Comparison of ENCODE assay signal across 1 cellular context in genomic region chr3:30492581-30493192, GRCh38.
TF ChIP-seq lines count a peak whose summit lies in the region.

No MANE protein-coding gene starts in this region.

TF ChIP-seq in HepG2, 621 proteins besides CTCF, POLR2A, EP300 and RAD21 (continued from another document and continues in another):
- TF ChIP-seq, protein P1, sequence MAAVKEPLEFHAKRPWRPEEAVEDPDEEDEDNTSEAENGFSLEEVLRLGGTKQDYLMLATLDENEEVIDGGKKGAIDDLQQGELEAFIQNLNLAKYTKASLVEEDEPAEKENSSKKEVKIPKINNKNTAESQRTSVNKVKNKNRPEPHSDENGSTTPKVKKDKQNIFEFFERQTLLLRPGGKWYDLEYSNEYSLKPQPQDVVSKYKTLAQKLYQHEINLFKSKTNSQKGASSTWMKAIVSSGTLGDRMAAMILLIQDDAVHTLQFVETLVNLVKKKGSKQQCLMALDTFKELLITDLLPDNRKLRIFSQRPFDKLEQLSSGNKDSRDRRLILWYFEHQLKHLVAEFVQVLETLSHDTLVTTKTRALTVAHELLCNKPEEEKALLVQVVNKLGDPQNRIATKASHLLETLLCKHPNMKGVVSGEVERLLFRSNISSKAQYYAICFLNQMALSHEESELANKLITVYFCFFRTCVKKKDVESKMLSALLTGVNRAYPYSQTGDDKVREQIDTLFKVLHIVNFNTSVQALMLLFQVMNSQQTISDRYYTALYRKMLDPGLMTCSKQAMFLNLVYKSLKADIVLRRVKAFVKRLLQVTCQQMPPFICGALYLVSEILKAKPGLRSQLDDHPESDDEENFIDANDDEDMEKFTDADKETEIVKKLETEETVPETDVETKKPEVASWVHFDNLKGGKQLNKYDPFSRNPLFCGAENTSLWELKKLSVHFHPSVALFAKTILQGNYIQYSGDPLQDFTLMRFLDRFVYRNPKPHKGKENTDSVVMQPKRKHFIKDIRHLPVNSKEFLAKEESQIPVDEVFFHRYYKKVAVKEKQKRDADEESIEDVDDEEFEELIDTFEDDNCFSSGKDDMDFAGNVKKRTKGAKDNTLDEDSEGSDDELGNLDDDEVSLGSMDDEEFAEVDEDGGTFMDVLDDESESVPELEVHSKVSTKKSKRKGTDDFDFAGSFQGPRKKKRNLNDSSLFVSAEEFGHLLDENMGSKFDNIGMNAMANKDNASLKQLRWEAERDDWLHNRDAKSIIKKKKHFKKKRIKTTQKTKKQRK (IDR thresholded peaks at IDR 0.05; ENCODE audit: low read length): no peak
- TF ChIP-seq ZNF883 (CRISPR knock-in tag; IDR thresholded peaks at IDR 0.05; ENCODE audit: not compliant biosample characterization) (no peak), SP2 (CRISPR knock-in tag; IDR thresholded peaks at IDR 0.05) (no peak), ZNF281 (CRISPR knock-in tag; IDR thresholded peaks at IDR 0.05; ENCODE audit: borderline replicate concordance) (peak; percentile 84), PLSCR1 (CRISPR knock-in tag; IDR thresholded peaks at IDR 0.05; ENCODE audit: borderline replicate concordance) (no peak), ATF3 (CRISPR knock-in tag; IDR thresholded peaks at IDR 0.05) (peak; percentile 65; the same call in 1 of the 2 replicates), TP53 (CRISPR knock-in tag; conservative IDR thresholded peaks at IDR 0.05) (no peak), SIX4 (CRISPR knock-in tag; IDR thresholded peaks at IDR 0.05) (0 out of 2 replicates have a peak, but pooled peaks have one; percentile 27), SMAD1 (CRISPR knock-in tag; IDR thresholded peaks at IDR 0.05; ENCODE audit: borderline replicate concordance, low read depth) (no peak), ZNF589 (CRISPR knock-in tag; conservative IDR thresholded peaks at IDR 0.05) (no peak), HMGA1 (CRISPR knock-in tag; conservative IDR thresholded peaks at IDR 0.05) (no peak), ZNF891 (CRISPR knock-in tag; IDR thresholded peaks at IDR 0.05) (no peak), ZNF678 (CRISPR knock-in tag; IDR thresholded peaks at IDR 0.05) (no peak), ZFP36L2 (CRISPR knock-in tag; IDR thresholded peaks at IDR 0.05) (no peak), ZNF761 (CRISPR knock-in tag; conservative IDR thresholded peaks at IDR 0.05) (no peak), GLI4 (CRISPR knock-in tag; IDR thresholded peaks at IDR 0.05; ENCODE audit: borderline replicate concordance) (no peak), SP1 (IDR thresholded peaks at IDR 0.05) (no peak), SP1 (CRISPR knock-in tag; IDR thresholded peaks at IDR 0.05) (0 out of 2 replicates have a peak, but pooled peaks have one; percentile 13), ZNF569 (CRISPR knock-in tag; IDR thresholded peaks at IDR 0.05; ENCODE audit: borderline replicate concordance) (no peak), ZNF558 (CRISPR knock-in tag; IDR thresholded peaks at IDR 0.05; ENCODE audit: borderline replicate concordance) (no peak), CSRNP1 (CRISPR knock-in tag; IDR thresholded peaks at IDR 0.05) (peak; percentile 32; the same call in 1 of the 2 replicates), HNRNPH1 (optimal IDR thresholded peaks at IDR 0.05; ENCODE audit: low read depth, low read length) (no peak), NBN (conservative IDR thresholded peaks at IDR 0.05) (no peak), ZFAT (CRISPR knock-in tag; conservative IDR thresholded peaks at IDR 0.05) (no peak), FOSL2 (CRISPR knock-in tag; IDR thresholded peaks at IDR 0.05) (peak; percentile 87), PRMT3 (CRISPR knock-in tag; IDR thresholded peaks at IDR 0.05; ENCODE audit: borderline replicate concordance, low read depth) (no peak), ZKSCAN5 (CRISPR knock-in tag; IDR thresholded peaks at IDR 0.05) (no peak), ZBTB34 (CRISPR knock-in tag; IDR thresholded peaks at IDR 0.05) (peak; percentile 42; the same call in 1 of the 2 replicates)
- TF ChIP-seq, protein P2, sequence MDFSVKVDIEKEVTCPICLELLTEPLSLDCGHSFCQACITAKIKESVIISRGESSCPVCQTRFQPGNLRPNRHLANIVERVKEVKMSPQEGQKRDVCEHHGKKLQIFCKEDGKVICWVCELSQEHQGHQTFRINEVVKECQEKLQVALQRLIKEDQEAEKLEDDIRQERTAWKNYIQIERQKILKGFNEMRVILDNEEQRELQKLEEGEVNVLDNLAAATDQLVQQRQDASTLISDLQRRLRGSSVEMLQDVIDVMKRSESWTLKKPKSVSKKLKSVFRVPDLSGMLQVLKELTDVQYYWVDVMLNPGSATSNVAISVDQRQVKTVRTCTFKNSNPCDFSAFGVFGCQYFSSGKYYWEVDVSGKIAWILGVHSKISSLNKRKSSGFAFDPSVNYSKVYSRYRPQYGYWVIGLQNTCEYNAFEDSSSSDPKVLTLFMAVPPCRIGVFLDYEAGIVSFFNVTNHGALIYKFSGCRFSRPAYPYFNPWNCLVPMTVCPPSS (IDR thresholded peaks at IDR 0.05): no peak
- TF ChIP-seq, protein P3, sequence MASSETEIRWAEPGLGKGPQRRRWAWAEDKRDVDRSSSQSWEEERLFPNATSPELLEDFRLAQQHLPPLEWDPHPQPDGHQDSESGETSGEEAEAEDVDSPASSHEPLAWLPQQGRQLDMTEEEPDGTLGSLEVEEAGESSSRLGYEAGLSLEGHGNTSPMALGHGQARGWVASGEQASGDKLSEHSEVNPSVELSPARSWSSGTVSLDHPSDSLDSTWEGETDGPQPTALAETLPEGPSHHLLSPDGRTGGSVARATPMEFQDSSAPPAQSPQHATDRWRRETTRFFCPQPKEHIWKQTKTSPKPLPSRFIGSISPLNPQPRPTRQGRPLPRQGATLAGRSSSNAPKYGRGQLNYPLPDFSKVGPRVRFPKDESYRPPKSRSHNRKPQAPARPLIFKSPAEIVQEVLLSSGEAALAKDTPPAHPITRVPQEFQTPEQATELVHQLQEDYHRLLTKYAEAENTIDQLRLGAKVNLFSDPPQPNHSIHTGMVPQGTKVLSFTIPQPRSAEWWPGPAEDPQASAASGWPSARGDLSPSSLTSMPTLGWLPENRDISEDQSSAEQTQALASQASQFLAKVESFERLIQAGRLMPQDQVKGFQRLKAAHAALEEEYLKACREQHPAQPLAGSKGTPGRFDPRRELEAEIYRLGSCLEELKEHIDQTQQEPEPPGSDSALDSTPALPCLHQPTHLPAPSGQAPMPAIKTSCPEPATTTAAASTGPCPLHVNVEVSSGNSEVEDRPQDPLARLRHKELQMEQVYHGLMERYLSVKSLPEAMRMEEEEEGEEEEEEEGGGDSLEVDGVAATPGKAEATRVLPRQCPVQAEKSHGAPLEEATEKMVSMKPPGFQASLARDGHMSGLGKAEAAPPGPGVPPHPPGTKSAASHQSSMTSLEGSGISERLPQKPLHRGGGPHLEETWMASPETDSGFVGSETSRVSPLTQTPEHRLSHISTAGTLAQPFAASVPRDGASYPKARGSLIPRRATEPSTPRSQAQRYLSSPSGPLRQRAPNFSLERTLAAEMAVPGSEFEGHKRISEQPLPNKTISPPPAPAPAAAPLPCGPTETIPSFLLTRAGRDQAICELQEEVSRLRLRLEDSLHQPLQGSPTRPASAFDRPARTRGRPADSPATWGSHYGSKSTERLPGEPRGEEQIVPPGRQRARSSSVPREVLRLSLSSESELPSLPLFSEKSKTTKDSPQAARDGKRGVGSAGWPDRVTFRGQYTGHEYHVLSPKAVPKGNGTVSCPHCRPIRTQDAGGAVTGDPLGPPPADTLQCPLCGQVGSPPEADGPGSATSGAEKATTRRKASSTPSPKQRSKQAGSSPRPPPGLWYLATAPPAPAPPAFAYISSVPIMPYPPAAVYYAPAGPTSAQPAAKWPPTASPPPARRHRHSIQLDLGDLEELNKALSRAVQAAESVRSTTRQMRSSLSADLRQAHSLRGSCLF (CRISPR knock-in tag; IDR thresholded peaks at IDR 0.05; ENCODE audit: borderline replicate concordance): no peak
- TF ChIP-seq, protein P4, sequence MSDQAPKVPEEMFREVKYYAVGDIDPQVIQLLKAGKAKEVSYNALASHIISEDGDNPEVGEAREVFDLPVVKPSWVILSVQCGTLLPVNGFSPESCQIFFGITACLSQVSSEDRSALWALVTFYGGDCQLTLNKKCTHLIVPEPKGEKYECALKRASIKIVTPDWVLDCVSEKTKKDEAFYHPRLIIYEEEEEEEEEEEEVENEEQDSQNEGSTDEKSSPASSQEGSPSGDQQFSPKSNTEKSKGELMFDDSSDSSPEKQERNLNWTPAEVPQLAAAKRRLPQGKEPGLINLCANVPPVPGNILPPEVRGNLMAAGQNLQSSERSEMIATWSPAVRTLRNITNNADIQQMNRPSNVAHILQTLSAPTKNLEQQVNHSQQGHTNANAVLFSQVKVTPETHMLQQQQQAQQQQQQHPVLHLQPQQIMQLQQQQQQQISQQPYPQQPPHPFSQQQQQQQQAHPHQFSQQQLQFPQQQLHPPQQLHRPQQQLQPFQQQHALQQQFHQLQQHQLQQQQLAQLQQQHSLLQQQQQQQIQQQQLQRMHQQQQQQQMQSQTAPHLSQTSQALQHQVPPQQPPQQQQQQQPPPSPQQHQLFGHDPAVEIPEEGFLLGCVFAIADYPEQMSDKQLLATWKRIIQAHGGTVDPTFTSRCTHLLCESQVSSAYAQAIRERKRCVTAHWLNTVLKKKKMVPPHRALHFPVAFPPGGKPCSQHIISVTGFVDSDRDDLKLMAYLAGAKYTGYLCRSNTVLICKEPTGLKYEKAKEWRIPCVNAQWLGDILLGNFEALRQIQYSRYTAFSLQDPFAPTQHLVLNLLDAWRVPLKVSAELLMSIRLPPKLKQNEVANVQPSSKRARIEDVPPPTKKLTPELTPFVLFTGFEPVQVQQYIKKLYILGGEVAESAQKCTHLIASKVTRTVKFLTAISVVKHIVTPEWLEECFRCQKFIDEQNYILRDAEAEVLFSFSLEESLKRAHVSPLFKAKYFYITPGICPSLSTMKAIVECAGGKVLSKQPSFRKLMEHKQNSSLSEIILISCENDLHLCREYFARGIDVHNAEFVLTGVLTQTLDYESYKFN (CRISPR knock-in tag; conservative IDR thresholded peaks at IDR 0.05): peak; percentile 79
- TF ChIP-seq, protein P5, sequence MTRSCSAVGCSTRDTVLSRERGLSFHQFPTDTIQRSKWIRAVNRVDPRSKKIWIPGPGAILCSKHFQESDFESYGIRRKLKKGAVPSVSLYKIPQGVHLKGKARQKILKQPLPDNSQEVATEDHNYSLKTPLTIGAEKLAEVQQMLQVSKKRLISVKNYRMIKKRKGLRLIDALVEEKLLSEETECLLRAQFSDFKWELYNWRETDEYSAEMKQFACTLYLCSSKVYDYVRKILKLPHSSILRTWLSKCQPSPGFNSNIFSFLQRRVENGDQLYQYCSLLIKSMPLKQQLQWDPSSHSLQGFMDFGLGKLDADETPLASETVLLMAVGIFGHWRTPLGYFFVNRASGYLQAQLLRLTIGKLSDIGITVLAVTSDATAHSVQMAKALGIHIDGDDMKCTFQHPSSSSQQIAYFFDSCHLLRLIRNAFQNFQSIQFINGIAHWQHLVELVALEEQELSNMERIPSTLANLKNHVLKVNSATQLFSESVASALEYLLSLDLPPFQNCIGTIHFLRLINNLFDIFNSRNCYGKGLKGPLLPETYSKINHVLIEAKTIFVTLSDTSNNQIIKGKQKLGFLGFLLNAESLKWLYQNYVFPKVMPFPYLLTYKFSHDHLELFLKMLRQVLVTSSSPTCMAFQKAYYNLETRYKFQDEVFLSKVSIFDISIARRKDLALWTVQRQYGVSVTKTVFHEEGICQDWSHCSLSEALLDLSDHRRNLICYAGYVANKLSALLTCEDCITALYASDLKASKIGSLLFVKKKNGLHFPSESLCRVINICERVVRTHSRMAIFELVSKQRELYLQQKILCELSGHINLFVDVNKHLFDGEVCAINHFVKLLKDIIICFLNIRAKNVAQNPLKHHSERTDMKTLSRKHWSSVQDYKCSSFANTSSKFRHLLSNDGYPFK (CRISPR knock-in tag; IDR thresholded peaks at IDR 0.05; ENCODE audit: borderline replicate concordance): no peak
